In genomic region chr7:134991469-134992339, GRCh38 we compare ENCODE assay signal across 12 cellular contexts. TPM values are rescaled to one million over a fixed set of nuclear protein-coding genes. Genes with fewer than 3 reads are reported as not detected.
DNase-seq lines count a peak whose midpoint lies in the region; ATAC-seq, FAIRE-seq and TF ChIP-seq lines count a peak whose summit lies in the region.
"Had no signal": no experiment of that assay in that cellular context is flagged by ENCODE, and none has a peak within 500 bp of the region (broad histone marks: within the 10 kb centered on the region; RNA-seq: fewer than 3 reads in every experiment).

No MANE protein-coding gene starts in this region.

- H3K4me2 ChIP-seq in smooth muscle cell = peak overlapping the region; percentile 51

- no peak overlapping the region for H3K9ac ChIP-seq in smooth muscle cell (ENCODE audit: low read depth)

- H3K4me1 Mint-ChIP-seq in T-helper 17 cell = peaks cover 32% of the 10 kb centered on the region
- H3K4me1 Mint-ChIP-seq in activated CD4-positive, alpha-beta T cell treated with anti-CD3 and anti-CD28 coated beads, Interleukin-2, amount 10 ng/mL, durations not matched to agents 24 days and 14 days = peaks cover 43% of the 10 kb centered on the region

- ATAC-seq in T-helper 17 cell (no peak), GM21576 (IDR thresholded peaks at IDR 0.05; ENCODE audit: unreplicated experiment) (no peak), HG02852 (IDR thresholded peaks at IDR 0.05; ENCODE audit: unreplicated experiment) (no peak)

- H3K4me1 ChIP-seq in smooth muscle cell (ENCODE audit: low read depth) = peaks cover 22% of the 10 kb centered on the region

- no peaks in the 10 kb centered on the region for H3K27me3 Mint-ChIP-seq in T-helper 17 cell
- H3K27me3 Mint-ChIP-seq in activated CD4-positive, alpha-beta T cell treated with anti-CD3 and anti-CD28 coated beads, Interleukin-2, amount 10 ng/mL, durations not matched to agents 24 days and 14 days = no peaks in the 10 kb centered on the region

- H3K27ac Mint-ChIP-seq in T-helper 17 cell = peak overlapping the region; percentile 69
- no peak overlapping the region for H3K27ac Mint-ChIP-seq in activated CD4-positive, alpha-beta T cell treated with anti-CD3 and anti-CD28 coated beads, Interleukin-2, amount 10 ng/mL, durations not matched to agents 24 days and 14 days

- TF ChIP-seq CTCF in smooth muscle cell (IDR thresholded peaks at IDR 0.05; ENCODE audit: borderline replicate concordance, insufficient read depth, poor library complexity, severe bottlenecking) = no peak

- intact Hi-C loops in activated CD4-positive, alpha-beta T cell treated with anti-CD3 and anti-CD28 coated beads, Interleukin-2, amount 10 ng/mL, durations not matched to agents 24 days and 14 days (cut with micrococcal nuclease) = no loop called here

- no peaks in the 10 kb centered on the region for H3K36me3 ChIP-seq in smooth muscle cell (ENCODE audit: low read depth)

- no peaks in the 10 kb centered on the region for H4K20me1 ChIP-seq in smooth muscle cell (ENCODE audit: low read depth)

- no peak overlapping the region for H3K4me3 Mint-ChIP-seq in T-helper 17 cell
- H3K4me3 Mint-ChIP-seq in activated CD4-positive, alpha-beta T cell treated with anti-CD3 and anti-CD28 coated beads, Interleukin-2, amount 10 ng/mL, durations not matched to agents 24 days and 14 days = no peak overlapping the region

- H3K27me3 ChIP-seq in smooth muscle cell (ENCODE audit: low read depth) = no peaks in the 10 kb centered on the region

- 55% methylated on average over 2 of the region's 2 CpGs for WGBS in smooth muscle cell (ENCODE audit: low lambda C conversion rate)

- H3K9me3 Mint-ChIP-seq in activated CD4-positive, alpha-beta T cell treated with anti-CD3 and anti-CD28 coated beads, Interleukin-2, amount 10 ng/mL, durations not matched to agents 24 days and 14 days = no peaks in the 10 kb centered on the region

- peak; percentile 49 for FAIRE-seq in GM18507 (lab: Jason Lieb, UNC)

- peaks cover 4% of the 10 kb centered on the region for H3K36me3 Mint-ChIP-seq in T-helper 17 cell (ENCODE audit: low read depth)
- peaks cover 31% of the 10 kb centered on the region for H3K36me3 Mint-ChIP-seq in activated CD4-positive, alpha-beta T cell treated with anti-CD3 and anti-CD28 coated beads, Interleukin-2, amount 10 ng/mL, durations not matched to agents 24 days and 14 days (ENCODE audit: low read depth)

- H3K4me3 ChIP-seq in smooth muscle cell = no peak overlapping the region

- no peak overlapping the region for H2AFZ ChIP-seq in smooth muscle cell (ENCODE audit: low read depth)

- peaks cover 10% of the 10 kb centered on the region for H3F3A ChIP-seq in smooth muscle cell (ENCODE audit: low read depth)

- peak overlapping the region; percentile 46 for H3K27ac ChIP-seq in smooth muscle cell (ENCODE audit: low read depth)

- H3K9me3 ChIP-seq in T-helper 17 cell (ENCODE audit: control insufficient read depth, low read length, poor library complexity, severe bottlenecking) (no peaks in the 10 kb centered on the region), smooth muscle cell (replicated peaks; ENCODE audit: low read depth) (no peaks in the 10 kb centered on the region)

- peaks cover 27% of the 10 kb centered on the region for H3K79me2 ChIP-seq in smooth muscle cell (ENCODE audit: low read depth)

- DNase-seq in GM18507 (ENCODE audit: extremely low spot score, insufficient read length, low read depth) = no peak
- DNase-seq in T-helper 17 cell = no peak
- peak; percentile 53 for DNase-seq in iris pigment epithelial cell (ENCODE audit: low read depth)
- no peak for DNase-seq in smooth muscle cell (lab: John Stamatoyannopoulos, UW; ENCODE audit: unreplicated experiment)
- DNase-seq in NCI-H446 treated with DMSO at 0.1 percent for 48 hours (lab: John Stamatoyannopoulos, UW) = no peak
- no peak for DNase-seq in activated CD4-positive, alpha-beta T cell treated with anti-CD3 and anti-CD28 coated beads, Interleukin-2, amount 10 ng/mL, durations not matched to agents 24 days and 14 days
- DNase-seq: foreskin fibroblast, mammary epithelial cell, NCI-H446, right cardiac atrium had no signal

RNA-seq across cellular contexts. Expression of gene AGBL3, which starts 5.4 kb away (rescaled TPM):
- 1 to 10 TPM; 2.1 to 2.4 TPM for total RNA-seq in T-helper 17 cell
- 2.5 and 5.1 TPM in 2 replicates for total RNA-seq in smooth muscle cell
- 0.23 and 0.48 TPM in 2 replicates for polyA plus RNA-seq in smooth muscle cell
- total RNA-seq in activated CD4-positive, alpha-beta T cell treated with anti-CD3 and anti-CD28 coated beads, Interleukin-2, amount 10 ng/mL, durations not matched to agents 24 days and 14 days = 2.0 and 3.4 TPM in 2 replicates
